Comparison of ENCODE assay signal across 1 cellular context in genomic region chr5:1799602-1800469, GRCh38.
TF ChIP-seq lines count a peak whose summit lies in the region.

Gene MRPL36, minus strand, starts transcription at chr5:1799837. Its CDS starts 902 bp downstream, at chr5:1798935.

TF ChIP-seq in K562, 482 proteins besides CTCF, POLR2A, EP300 and RAD21 (continued from another document and continues in another):
- TF ChIP-seq SMAD3 (CRISPR knock-in tag; conservative IDR thresholded peaks at IDR 0.05): no peak
- no peak for TF ChIP-seq ZKSCAN3 (CRISPR knock-in tag; IDR thresholded peaks at IDR 0.05)
- TF ChIP-seq CBX1 (IDR thresholded peaks at IDR 0.05; ENCODE audit: low read depth): 0 out of 2 replicates have a peak, but pooled peaks have one; percentile 76
- no peak for TF ChIP-seq HMG20B (CRISPR knock-in tag; IDR thresholded peaks at IDR 0.05)
- TF ChIP-seq CREB3L1 (IDR thresholded peaks at IDR 0.05; ENCODE audit: borderline replicate concordance, low read depth): peak; percentile 89
- TF ChIP-seq TCFL5 (CRISPR knock-in tag; conservative IDR thresholded peaks at IDR 0.05): no peak
- TF ChIP-seq ZBTB1 (CRISPR knock-in tag; IDR thresholded peaks at IDR 0.05; ENCODE audit: borderline replicate concordance, low read depth): no peak
- TF ChIP-seq ZNF174 (CRISPR knock-in tag; IDR thresholded peaks at IDR 0.05): no peak
- TF ChIP-seq NFRKB (IDR thresholded peaks at IDR 0.05; ENCODE audit: low read depth): peak; percentile 47
- TF ChIP-seq MBD2 (IDR thresholded peaks at IDR 0.05; ENCODE audit: borderline replicate concordance, low read depth): no peak
- no peak for TF ChIP-seq SNRNP70 (optimal IDR thresholded peaks at IDR 0.05; ENCODE audit: low read depth, low read length)
- no peak for TF ChIP-seq MED1 (CRISPR knock-in tag; IDR thresholded peaks at IDR 0.05; ENCODE audit: borderline replicate concordance)
- no peak for TF ChIP-seq ZNF449 (CRISPR knock-in tag; IDR thresholded peaks at IDR 0.05)
- no peak for TF ChIP-seq RNF219 (CRISPR knock-in tag; IDR thresholded peaks at IDR 0.05)
- TF ChIP-seq PCBP1 (IDR thresholded peaks at IDR 0.05; ENCODE audit: low read depth, low read length, poor library complexity, severe bottlenecking): no peak
- TF ChIP-seq THRB (CRISPR knock-in tag; conservative IDR thresholded peaks at IDR 0.05): no peak
- peak; percentile 85; the same call in 1 of the 2 replicates for TF ChIP-seq POLR2AphosphoS2 (IDR thresholded peaks at IDR 0.05; ENCODE audit: low read length)
- peak; percentile 98 for TF ChIP-seq USF1 (CRISPR knock-in tag; IDR thresholded peaks at IDR 0.05)
- no peak for TF ChIP-seq ZNF140 (CRISPR knock-in tag; IDR thresholded peaks at IDR 0.05)
- peak; percentile 66 for TF ChIP-seq NKRF (IDR thresholded peaks at IDR 0.05; ENCODE audit: borderline replicate concordance)
- TF ChIP-seq ZNF197 (CRISPR knock-in tag; IDR thresholded peaks at IDR 0.05; ENCODE audit: low read depth): no peak
- no peak for TF ChIP-seq SRSF7 (optimal IDR thresholded peaks at IDR 0.05; ENCODE audit: low read depth, low read length)
- no peak for TF ChIP-seq ZNF785 (CRISPR knock-in tag; IDR thresholded peaks at IDR 0.05)
- TF ChIP-seq PTRF (tag; IDR thresholded peaks at IDR 0.05): no peak
- no peak for TF ChIP-seq GTF2A2 (tag; IDR thresholded peaks at IDR 0.05)
- no peak for TF ChIP-seq ZNF224 (CRISPR knock-in tag; IDR thresholded peaks at IDR 0.05)
- no peak for TF ChIP-seq SMC3 (conservative IDR thresholded peaks at IDR 0.05; ENCODE audit: insufficient read depth, low read depth, low read length)
- TF ChIP-seq DPF2 (IDR thresholded peaks at IDR 0.05): peak; percentile 38; the same call in 1 of the 2 replicates
- peak; percentile 98 for TF ChIP-seq GMEB1 (CRISPR knock-in tag; IDR thresholded peaks at IDR 0.05)
- TF ChIP-seq CXXC5 (CRISPR knock-in tag; IDR thresholded peaks at IDR 0.05): peak; percentile 99
- TF ChIP-seq ETS1 (conservative IDR thresholded peaks at IDR 0.05; ENCODE audit: control insufficient read depth, low read depth, low read length): 0 out of 2 replicates have a peak, but pooled peaks have one; percentile 52
- TF ChIP-seq ZNF589 (CRISPR knock-in tag; IDR thresholded peaks at IDR 0.05; ENCODE audit: low read depth): no peak
- peak; percentile 23; the same call in 1 of the 2 replicates for TF ChIP-seq JUND (IDR thresholded peaks at IDR 0.05; ENCODE audit: borderline replicate concordance, low read depth, low read length)
- 0 out of 3 replicates have a peak, but pooled peaks have one; percentile 35 for TF ChIP-seq JUND (tag; IDR thresholded peaks at IDR 0.05; ENCODE audit: borderline replicate concordance, low read depth, low read length)
- no peak for TF ChIP-seq KLF16 (IDR thresholded peaks at IDR 0.05)
- no peak for TF ChIP-seq GATAD2B (IDR thresholded peaks at IDR 0.05; ENCODE audit: borderline replicate concordance)
- TF ChIP-seq XRCC5 (IDR thresholded peaks at IDR 0.05; ENCODE audit: low read depth, low read length): no peak
- no peak for TF ChIP-seq MYNN (IDR thresholded peaks at IDR 0.05)
- TF ChIP-seq MYNN (CRISPR knock-in tag; IDR thresholded peaks at IDR 0.05): no peak
- TF ChIP-seq KAT8 (IDR thresholded peaks at IDR 0.05; ENCODE audit: low read depth): no peak
- peak; percentile 19 for TF ChIP-seq ARHGAP35 (IDR thresholded peaks at IDR 0.05; ENCODE audit: partially characterized antibody)
- TF ChIP-seq ETV6 (IDR thresholded peaks at IDR 0.05; ENCODE audit: borderline replicate concordance in 1 of 2, low read depth in 2 of 2, low read length in 1 of 2): no peak
- no peak for TF ChIP-seq ETV6 (CRISPR knock-in tag; IDR thresholded peaks at IDR 0.05; ENCODE audit: borderline replicate concordance)
- TF ChIP-seq ATF2 (CRISPR knock-in tag; IDR thresholded peaks at IDR 0.05): no peak; the same call in 1 of the 2 replicates
- peak; percentile 79 for TF ChIP-seq BHLHE40 (IDR thresholded peaks at IDR 0.05; ENCODE audit: low read length)
- TF ChIP-seq AFF4 (CRISPR knock-in tag; IDR thresholded peaks at IDR 0.05): peak; percentile 68; the same call in 1 of the 2 replicates
